In genomic region chr11:116993599-116993998, GRCh38 we compare ENCODE assay signal across 1 cellular context.
A peak's percentile ranks its signal among the peaks of the same experiment; 100 is the strongest.
TF ChIP-seq lines count a peak whose summit lies in the region.

No MANE protein-coding gene starts in this region.

TF ChIP-seq in HEK293, 187 proteins besides CTCF, POLR2A, EP300 and RAD21:
- no peak for TF ChIP-seq ZBTB10 (tag by site-specific recombination; IDR thresholded peaks at IDR 0.05)
- 0 out of 2 replicates have a peak, but pooled peaks have one; percentile 23 for TF ChIP-seq PRDM6 (tag by site-specific recombination; IDR thresholded peaks at IDR 0.05)
TF ChIP-seq in HEK293: peak in this region for 1.
